22 cellular contexts compared by ENCODE assay signal in genomic region chr2:40700211-40700954, GRCh38.
"Had no signal": no experiment of that assay in that cellular context is flagged by ENCODE, and none has a peak within 500 bp of the region (broad histone marks: within the 10 kb centered on the region; RNA-seq: fewer than 3 reads in every experiment).

No MANE protein-coding gene starts in this region.

- DNase-seq: activated CD4-positive, alpha-beta memory T cell treated with anti-CD3 and anti-CD28 coated beads, Interleukin-2, amount 10 ng/mL, durations not matched to agents 7 days and 5 days; activated CD4-positive, alpha-beta T cell treated with anti-CD3 and anti-CD28 coated beads for 1 hour; activated CD4-positive, alpha-beta T cell treated with anti-CD3 and anti-CD28 coated beads, Interleukin-2, amount 10 ng/mL, durations not matched to agents 7 days and 5 days; activated CD8-positive, alpha-beta memory T cell treated with anti-CD3 and anti-CD28 coated beads, Interleukin-2, amount 50 U/mL, for 48 hours; activated gamma-delta T cell treated with Interleukin-2 at 50 U/mL for 16 hours; activated naive CD4-positive, alpha-beta T cell treated with anti-CD3 and anti-CD28 coated beads, Interleukin-2, amount 50 U/mL, for 16 hours; activated T-cell treated with anti-CD3 and anti-CD28 coated beads, Interleukin-2, amount 50 U/mL, for 24 hours; amniotic stem cell; central memory CD4-positive, alpha-beta T cell; head of caudate nucleus; hippocampal formation; immature natural killer cell; kidney glomerular epithelial cell; left lung; mucosa of descending colon; stimulated activated naive CD4-positive, alpha-beta T cell; T-helper 17 cell; T1000; tibial artery had no signal

- H3K27me3 ChIP-seq: left lung, suprapubic skin, tibial artery had no signal

- H3K36me3 ChIP-seq: left lung, suprapubic skin, tibial artery had no signal

- H3K27ac ChIP-seq: left lung, skin epidermis, suprapubic skin, tibial artery had no signal

- H3K4me3 ChIP-seq: left lung, lung, mucosa of descending colon, skin epidermis, suprapubic skin, tibial artery had no signal

- H3K4me1 ChIP-seq: left lung, suprapubic skin had no signal

- H3K9me3 ChIP-seq: left lung, mucosa of descending colon, suprapubic skin, tibial artery had no signal
